Comparison of ENCODE assay signal across 22 cellular contexts in the genomic region with DNA sequence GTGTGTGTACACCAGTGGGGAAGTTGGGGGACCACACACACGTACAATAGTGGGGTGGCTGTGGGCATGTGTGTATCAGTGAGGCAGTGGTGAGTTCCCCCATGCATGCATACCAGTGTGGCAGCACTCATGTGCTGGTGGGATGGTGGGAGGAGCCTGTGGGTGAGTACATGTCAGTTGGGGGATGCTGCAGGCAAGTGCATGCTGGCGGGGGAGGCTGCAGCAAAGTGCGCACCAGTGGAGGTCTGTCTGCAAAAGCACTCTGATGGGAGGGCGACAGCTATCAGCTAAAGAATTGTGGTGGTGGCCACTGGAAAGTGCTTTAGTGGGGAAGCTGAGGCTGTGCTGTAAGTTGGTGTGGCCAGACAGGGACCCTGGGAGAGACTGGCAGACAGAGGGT.
"Had no signal": no experiment of that assay in that cellular context is flagged by ENCODE, and none has a peak within 500 bp of the region (broad histone marks: within the 10 kb centered on the region; RNA-seq: fewer than 3 reads in every experiment).

No MANE protein-coding gene starts in this region.

- H3K27ac ChIP-seq: dorsolateral prefrontal cortex, hepatocyte, neural progenitor cell, pancreas, testis, tibial nerve had no signal

- H3K9ac ChIP-seq: neural progenitor cell had no signal

- H3K4me3 ChIP-seq: dorsolateral prefrontal cortex, hepatocyte, mucosa of descending colon, neural progenitor cell, pancreas, testis, tibial nerve had no signal

- H3K36me3 Mint-ChIP-seq: naive thymus-derived CD8-positive, alpha-beta T cell; neural progenitor cell had no signal

- H3K27ac Mint-ChIP-seq: progenitor cell of endocrine pancreas; stimulated activated naive B cell treated with anti-CD40 and anti-IgM and Interleukin-4, amounts not matched to agents 10 μg/mL and 1 μg/mL and 100 μg/mL, for 72 hours; stimulated activated naive CD8-positive, alpha-beta T cell treated with anti-CD3 and anti-CD28 coated beads, Interleukin-15, amount 100 ng/mL, for 72 hours had no signal

- H3K9me3 ChIP-seq: mucosa of descending colon, pancreas, testis, tibial nerve had no signal

- H3K36me3 ChIP-seq: neural progenitor cell, pancreas, tibial nerve had no signal

- H3K4me1 ChIP-seq: pancreas, testis, tibial nerve had no signal

- H2AFZ ChIP-seq: hepatocyte, neural progenitor cell had no signal

- H3K4me3 Mint-ChIP-seq: naive thymus-derived CD8-positive, alpha-beta T cell; neural progenitor cell; stimulated activated naive B cell treated with anti-CD40 and anti-IgM and Interleukin-4, amounts not matched to agents 10 μg/mL and 1 μg/mL and 100 μg/mL, for 72 hours; stimulated activated naive CD8-positive, alpha-beta T cell treated with anti-CD3 and anti-CD28 coated beads, Interleukin-15, amount 100 ng/mL, for 72 hours had no signal

- ATAC-seq: left colon; mucosa of descending colon; naive thymus-derived CD8-positive, alpha-beta T cell; pancreas; right cardiac atrium; stimulated activated naive B cell treated with anti-CD40 and anti-IgM and Interleukin-4, amounts not matched to agents 10 μg/mL and 1 μg/mL and 100 μg/mL, for 72 hours; stimulated activated naive CD8-positive, alpha-beta T cell treated with anti-CD3 and anti-CD28 coated beads, Interleukin-15, amount 100 ng/mL, for 72 hours had no signal

- H3K9me3 Mint-ChIP-seq: naive thymus-derived CD8-positive, alpha-beta T cell; stimulated activated naive B cell treated with anti-CD40 and anti-IgM and Interleukin-4, amounts not matched to agents 10 μg/mL and 1 μg/mL and 100 μg/mL, for 72 hours; stimulated activated naive CD8-positive, alpha-beta T cell treated with anti-CD3 and anti-CD28 coated beads, Interleukin-15, amount 100 ng/mL, for 72 hours had no signal

- H3K27me3 ChIP-seq: dorsolateral prefrontal cortex, hepatocyte, neural progenitor cell, pancreas, testis, tibial nerve had no signal

- H3K4me2 ChIP-seq: hepatocyte, neural progenitor cell had no signal

- DNase-seq: cortex of kidney; dorsolateral prefrontal cortex; effector CD8-positive, alpha-beta T cell; foreskin melanocyte; head of caudate nucleus; left colon; mammary epithelial cell; mucosa of descending colon; naive thymus-derived CD8-positive, alpha-beta T cell; occipital lobe; right cardiac atrium; stimulated activated CD4-positive, alpha-beta T cell treated with anti-CD3 and anti-CD28 coated beads, Interleukin-15, amount 100 ng/mL, for 24 hours; stimulated activated CD4-positive, alpha-beta T cell treated with anti-CD3 and anti-CD28 coated beads, Interleukin-1b, Interleukin-23, amount 100 ng/mL, for 48 hours; stimulated activated CD4-positive, alpha-beta T cell treated with anti-CD3 and anti-CD28 coated beads, Interleukin-4, amount 100 ng/mL, for 24 hours; stimulated activated naive B cell treated with anti-CD40 and anti-IgM and Interleukin-4, amounts not matched to agents 10 μg/mL and 1 μg/mL and 100 μg/mL, for 72 hours; stimulated activated naive CD8-positive, alpha-beta T cell treated with anti-CD3 and anti-CD28 coated beads, Interleukin-15, amount 100 ng/mL, for 72 hours; testis had no signal

- H3K4me1 Mint-ChIP-seq: naive thymus-derived CD8-positive, alpha-beta T cell; stimulated activated naive B cell treated with anti-CD40 and anti-IgM and Interleukin-4, amounts not matched to agents 10 μg/mL and 1 μg/mL and 100 μg/mL, for 72 hours; stimulated activated naive CD8-positive, alpha-beta T cell treated with anti-CD3 and anti-CD28 coated beads, Interleukin-15, amount 100 ng/mL, for 72 hours had no signal
